25 cellular contexts compared by ENCODE assay signal in the genomic region with DNA sequence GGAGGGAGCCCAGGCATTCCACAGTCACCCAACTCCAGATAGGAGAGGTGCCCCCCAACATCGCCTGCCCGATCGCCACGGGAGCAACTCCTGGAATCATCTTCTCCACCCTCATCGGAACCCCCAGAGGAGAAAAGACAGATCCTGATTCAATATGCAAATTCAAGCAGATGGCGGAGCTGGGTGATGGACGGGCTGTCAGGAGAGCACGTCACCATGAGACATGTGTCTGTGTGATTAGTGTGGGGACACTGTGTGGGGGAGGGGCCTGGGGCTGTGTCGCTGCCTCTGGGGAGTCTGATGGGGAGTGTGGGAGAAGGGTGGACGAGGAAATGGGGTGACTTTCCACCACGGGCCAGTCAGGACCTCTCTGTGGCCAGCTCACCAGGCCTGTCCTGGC.
"Had no signal": no experiment of that assay in that cellular context is flagged by ENCODE, and none has a peak within 500 bp of the region (broad histone marks: within the 10 kb centered on the region; RNA-seq: fewer than 3 reads in every experiment).

No MANE protein-coding gene starts in this region.

- DNase-seq: activated CD4-positive, alpha-beta T cell treated with anti-CD3 and anti-CD28 coated beads, Interleukin-2, amount 10 ng/mL, durations not matched to agents 7 days and 5 days; activated CD4-positive, CD25-positive, alpha-beta regulatory T cell treated with anti-CD3 and anti-CD28 coated beads, Interleukin-2, amount 50 U/mL, for 72 hours; activated CD8-positive, alpha-beta memory T cell treated with anti-CD3 and anti-CD28 coated beads for 24 hours; activated CD8-positive, alpha-beta memory T cell treated with anti-CD3 and anti-CD28 coated beads, Interleukin-2, amount 50 U/mL, for 48 hours; activated naive CD4-positive, alpha-beta T cell treated with anti-CD3 and anti-CD28 coated beads for 36 hours; activated naive CD8-positive, alpha-beta T cell treated with anti-CD3 and anti-CD28 coated beads, Interleukin-2, amount 10 ng/mL, durations not matched to agents 7 days and 5 days; activated T-cell treated with anti-CD3 and anti-CD28 coated beads, Interleukin-2, amount 50 U/mL, for 4 hours; amniotic stem cell; cerebellar nuclear complex; cortex of kidney; endodermal cell; esophagus squamous epithelium; heart left ventricle; left ventricle myocardium superior; nephron progenitor cell; occipital lobe; stimulated activated CD4-positive, alpha-beta T cell treated with anti-CD3 and anti-CD28 coated beads, Interleukin-15, amount 100 ng/mL, for 24 hours; transverse colon; uterus had no signal

- H3K36me3 ChIP-seq: esophagus squamous epithelium, gastroesophageal sphincter, heart left ventricle, right lobe of liver, transverse colon, uterus had no signal

- ATAC-seq: activated T-cell treated with anti-CD3 and anti-CD28 coated beads, Interleukin-2, amount 50 U/mL, for 4 hours; gastroesophageal sphincter; heart left ventricle; left ventricle myocardium superior; right lobe of liver; stimulated activated memory B cell treated with anti-CD40 and anti-IgM and Interleukin-4, amounts not matched to agents 10 μg/mL and 1 μg/mL and 100 μg/mL, for 72 hours had no signal

- H3K4me3 ChIP-seq: esophagus squamous epithelium, gastroesophageal sphincter, heart left ventricle, right lobe of liver, skin epidermis, transverse colon, uterus had no signal

- H3K4me1 ChIP-seq: esophagus squamous epithelium, gastroesophageal sphincter, heart left ventricle, right lobe of liver, transverse colon, uterus had no signal

- H3K27ac ChIP-seq: esophagus squamous epithelium, gastroesophageal sphincter, heart left ventricle, right lobe of liver, skin epidermis, transverse colon, uterus, VCaP had no signal

- H3K9me3 ChIP-seq: esophagus squamous epithelium, gastroesophageal sphincter, heart left ventricle, right lobe of liver, transverse colon, uterus had no signal

- FAIRE-seq: islet of Langerhans had no signal

- H3K27me3 ChIP-seq: right lobe of liver had no signal
